ENCODE assay signal across 18 cellular contexts in genomic region chr4:102404551-102404969, GRCh38. TPM values are rescaled to one million over a fixed set of nuclear protein-coding genes. Genes with fewer than 3 reads are reported as not detected.
DNase-seq lines count a peak whose midpoint lies in the region; ATAC-seq and TF ChIP-seq lines count a peak whose summit lies in the region.
"Had no signal": no experiment of that assay in that cellular context is flagged by ENCODE, and none has a peak within 500 bp of the region (broad histone marks: within the 10 kb centered on the region; RNA-seq: fewer than 3 reads in every experiment).

No MANE protein-coding gene starts in this region.

- no peak overlapping the region for H3K4me3 ChIP-seq in LNCaP clone FGC (ENCODE audit: low read depth, low read length)
- no peak overlapping the region for H3K4me3 ChIP-seq in effector memory CD4-positive, alpha-beta T cell (ENCODE audit: insufficient read depth, low read depth, low read length, poor library complexity, severe bottlenecking)

- H3K9me3 ChIP-seq in effector memory CD4-positive, alpha-beta T cell (ENCODE audit: control insufficient read depth, low read length): no peaks in the 10 kb centered on the region
- H3K9me3 ChIP-seq: neutrophil had no signal

- no peaks in the 10 kb centered on the region for H3K4me1 ChIP-seq in effector memory CD4-positive, alpha-beta T cell (ENCODE audit: control insufficient read depth, insufficient read depth, low read length, poor library complexity, severe bottlenecking)

- no peak overlapping the region for H3K4me3 Mint-ChIP-seq in dendritic cell treated with granulocyte-macrophage colony-stimulating factor and Interleukin-4, amounts not matched to agents 40 ng/mL and 50 ng/mL, for 4 days
- H3K4me3 Mint-ChIP-seq in nephron progenitor cell: peak overlapping the region; percentile 23
- H3K4me3 Mint-ChIP-seq: activated T-cell treated with anti-CD3 and anti-CD28 coated beads, Interleukin-2, amount 50 U/mL, for 24 hours had no signal

- no peak overlapping the region for H3K27ac ChIP-seq in effector memory CD4-positive, alpha-beta T cell (ENCODE audit: insufficient read depth, low read length, poor library complexity, severe bottlenecking)
- H3K27ac ChIP-seq: neutrophil had no signal

- H3K36me3 Mint-ChIP-seq in dendritic cell treated with granulocyte-macrophage colony-stimulating factor and Interleukin-4, amounts not matched to agents 40 ng/mL and 50 ng/mL, for 4 days (ENCODE audit: low read depth): no peaks in the 10 kb centered on the region
- no peaks in the 10 kb centered on the region for H3K36me3 Mint-ChIP-seq in nephron progenitor cell (ENCODE audit: low read depth)

- peaks cover 4% of the 10 kb centered on the region for H3K27me3 Mint-ChIP-seq in dendritic cell treated with granulocyte-macrophage colony-stimulating factor and Interleukin-4, amounts not matched to agents 40 ng/mL and 50 ng/mL, for 4 days
- H3K27me3 Mint-ChIP-seq in nephron progenitor cell (ENCODE audit: low read depth, poor library complexity): peaks cover 5% of the 10 kb centered on the region
- H3K27me3 Mint-ChIP-seq: activated T-cell treated with anti-CD3 and anti-CD28 coated beads, Interleukin-2, amount 50 U/mL, for 24 hours had no signal

- peaks cover 40% of the 10 kb centered on the region for H3K4me1 Mint-ChIP-seq in dendritic cell treated with granulocyte-macrophage colony-stimulating factor and Interleukin-4, amounts not matched to agents 40 ng/mL and 50 ng/mL, for 4 days (ENCODE audit: low read depth)
- H3K4me1 Mint-ChIP-seq in nephron progenitor cell: peaks cover 55% of the 10 kb centered on the region

- TF ChIP-seq CTCF in AG09319 (IDR thresholded peaks at IDR 0.05; ENCODE audit: low read depth, low read length) (no peak), LNCaP clone FGC (IDR thresholded peaks at IDR 0.05; ENCODE audit: control insufficient read depth, extremely low read depth, insufficient read depth) (no peak), nephron progenitor cell (IDR thresholded peaks at IDR 0.05) (no peak)

- no peaks in the 10 kb centered on the region for H3K9me3 Mint-ChIP-seq in dendritic cell treated with granulocyte-macrophage colony-stimulating factor and Interleukin-4, amounts not matched to agents 40 ng/mL and 50 ng/mL, for 4 days
- H3K9me3 Mint-ChIP-seq in nephron progenitor cell: no peaks in the 10 kb centered on the region
- H3K9me3 Mint-ChIP-seq: activated T-cell treated with anti-CD3 and anti-CD28 coated beads, Interleukin-2, amount 50 U/mL, for 24 hours had no signal

- H3K27ac Mint-ChIP-seq in dendritic cell treated with granulocyte-macrophage colony-stimulating factor and Interleukin-4, amounts not matched to agents 40 ng/mL and 50 ng/mL, for 4 days: peak overlapping the region; percentile 48
- H3K27ac Mint-ChIP-seq in nephron progenitor cell: peak overlapping the region; percentile 88
- H3K27ac Mint-ChIP-seq: activated T-cell treated with anti-CD3 and anti-CD28 coated beads, Interleukin-2, amount 50 U/mL, for 24 hours had no signal

- H3K27me3 ChIP-seq in effector memory CD4-positive, alpha-beta T cell (replicated peaks; ENCODE audit: control insufficient read depth, insufficient read depth, low read length, poor library complexity, severe bottlenecking): no peaks in the 10 kb centered on the region
- H3K27me3 ChIP-seq: neutrophil had no signal

- no peak for ATAC-seq in Right ventricle myocardium superior (ENCODE audit: poor library complexity)
- ATAC-seq: right cardiac atrium had no signal

- DNase-seq in AG09319 (ENCODE audit: extremely low read depth, low read depth): peak; percentile 19
- DNase-seq in LNCaP clone FGC (ENCODE audit: low read depth): peak; percentile 52
- DNase-seq in nephron progenitor cell: peak; percentile 49
- no peak for DNase-seq in activated CD8-positive, alpha-beta memory T cell treated with anti-CD3 and anti-CD28 coated beads, Interleukin-2, amount 50 U/mL, for 4 hours
- no peak for DNase-seq in Right ventricle myocardium superior
- no peak for DNase-seq in effector memory CD4-positive, alpha-beta T cell
- DNase-seq in stimulated activated CD4-positive, alpha-beta T cell treated with anti-CD3 and anti-CD28 coated beads, Interleukin-12 subunit alpha, Interleukin-12 subunit beta, amount 100 ng/mL, for 4 hours: no peak
- DNase-seq: activated CD4-positive, alpha-beta T cell treated with anti-CD3 and anti-CD28 coated beads, Interleukin-2, amount 50 U/mL, for 1 hour; activated naive CD4-positive, alpha-beta T cell treated with anti-CD3 and anti-CD28 coated beads, Interleukin-2, amount 50 U/mL, for 16 hours; activated T-cell treated with anti-CD3 and anti-CD28 coated beads, Interleukin-2, amount 50 U/mL, for 24 hours; COR-L47; hippocampal formation; NCI-H187 treated with DMSO at 0.1 percent for 48 hours; NCI-H526 treated with DMSO at 0.1 percent for 48 hours; right cardiac atrium; stimulated activated CD4-positive, alpha-beta T cell treated with anti-CD3 and anti-CD28 coated beads, Interleukin-4, amount 100 ng/mL, for 1 hour had no signal

- intact Hi-C loops in dendritic cell treated with granulocyte-macrophage colony-stimulating factor and Interleukin-4, amounts not matched to agents 40 ng/mL and 50 ng/mL, for 4 days (cut with micrococcal nuclease): no loop called here
- intact Hi-C loops in Right ventricle myocardium superior (cut with DNase I): no loop called here

- H3K36me3 ChIP-seq in effector memory CD4-positive, alpha-beta T cell (ENCODE audit: control insufficient read depth, insufficient read depth, low read length): no peaks in the 10 kb centered on the region
- H3K36me3 ChIP-seq: neutrophil had no signal

RNA-seq across cellular contexts. Expression of gene SLC39A8, which starts 59.3 kb away (rescaled TPM):
- 1.6 TPM for total RNA-seq in Right ventricle myocardium superior

Comparison
In these comparisons a context has a peak if more than half of its experiments do, and no peak if none do; other contexts are left out.
1. DNase-seq: peak in AG09319 (single experiment), LNCaP clone FGC (single experiment) and nephron progenitor cell (single experiment); none in activated CD8-positive, alpha-beta memory T cell treated with anti-CD3 and anti-CD28 coated beads, Interleukin-2, amount 50 U/mL, for 4 hours (single experiment), Right ventricle myocardium superior (single experiment), effector memory CD4-positive, alpha-beta T cell (0 of 3) and stimulated activated CD4-positive, alpha-beta T cell treated with anti-CD3 and anti-CD28 coated beads, Interleukin-12 subunit alpha, Interleukin-12 subunit beta, amount 100 ng/mL, for 4 hours (single experiment).